Comparison of ENCODE assay signal across 9 cellular contexts in genomic region chr22:37751449-37752188, GRCh38. TPM values are rescaled to one million over a fixed set of nuclear protein-coding genes. Genes with fewer than 3 reads are reported as not detected.
DNase-seq lines count a peak whose midpoint lies in the region; ATAC-seq and TF ChIP-seq lines count a peak whose summit lies in the region.
"Had no signal": no experiment of that assay in that cellular context is flagged by ENCODE, and none has a peak within 500 bp of the region (broad histone marks: within the 10 kb centered on the region; RNA-seq: fewer than 3 reads in every experiment).

No MANE protein-coding gene starts in this region.

- H3K4me2 ChIP-seq in osteoblast (ENCODE audit: insufficient read depth, low read length): peak overlapping the region; percentile 12

- H3K27ac ChIP-seq in RWPE2 (ENCODE audit: poor library complexity, severe bottlenecking) (peak overlapping the region; percentile 98), osteoblast (ENCODE audit: low read depth, low read length) (peak overlapping the region; percentile 90), upper lobe of right lung (peak overlapping the region; percentile 74)

- H2AFZ ChIP-seq in osteoblast (ENCODE audit: low read length): no peak overlapping the region

- peaks cover 84% of the 10 kb centered on the region for H3K79me2 ChIP-seq in osteoblast (ENCODE audit: insufficient read depth, low read length)

- H3K27me3 ChIP-seq in RWPE2 (ENCODE audit: insufficient read depth, poor library complexity, severe bottlenecking) (no peaks in the 10 kb centered on the region), osteoblast (ENCODE audit: insufficient read depth, low read length) (no peaks in the 10 kb centered on the region), upper lobe of right lung (no peaks in the 10 kb centered on the region)

- ATAC-seq in RWPE2 (ENCODE audit: low read depth) (no peak), upper lobe of right lung (no peak)
- ATAC-seq in activated naive CD4-positive, alpha-beta T cell treated with anti-CD3 and anti-CD28 coated beads, Interleukin-2, amount 50 U/mL, for 72 hours: no peak
- ATAC-seq: activated T-cell treated with anti-CD3 and anti-CD28 coated beads, Interleukin-2, amount 50 U/mL, for 4 hours had no signal

- TF ChIP-seq CTCF in RWPE2 (IDR thresholded peaks at IDR 0.05; ENCODE audit: poor library complexity, severe bottlenecking): no peak
- no peak for TF ChIP-seq CTCF in fibroblast of the aortic adventitia (IDR thresholded peaks at IDR 0.05; ENCODE audit: insufficient read depth, low read length)
- TF ChIP-seq CTCF in osteoblast (IDR thresholded peaks at IDR 0.05; ENCODE audit: extremely low read depth, low read depth, low read length): no peak
- no peak for TF ChIP-seq CTCF in upper lobe of right lung (IDR thresholded peaks at IDR 0.05)

- intact Hi-C loops in upper lobe of right lung (cut with DNase I): no loop called here

- H3K9me3 Mint-ChIP-seq in activated naive CD4-positive, alpha-beta T cell treated with anti-CD3 and anti-CD28 coated beads, Interleukin-2, amount 50 U/mL, for 72 hours: no peaks in the 10 kb centered on the region
- H3K9me3 Mint-ChIP-seq: activated T-cell treated with anti-CD3 and anti-CD28 coated beads, Interleukin-2, amount 50 U/mL, for 4 hours had no signal

- no peaks in the 10 kb centered on the region for H3K36me3 Mint-ChIP-seq in activated naive CD4-positive, alpha-beta T cell treated with anti-CD3 and anti-CD28 coated beads, Interleukin-2, amount 50 U/mL, for 72 hours

- H3K27ac Mint-ChIP-seq in activated naive CD4-positive, alpha-beta T cell treated with anti-CD3 and anti-CD28 coated beads, Interleukin-2, amount 50 U/mL, for 72 hours: peak overlapping the region in 1 of 2 donors; percentile 71

- H3K36me3 ChIP-seq in RWPE2 (ENCODE audit: low read depth): peaks cover 37% of the 10 kb centered on the region
- H3K36me3 ChIP-seq in osteoblast (ENCODE audit: insufficient read depth, low read length): peaks cover 35% of the 10 kb centered on the region
- H3K36me3 ChIP-seq in upper lobe of right lung: peaks cover 23% of the 10 kb centered on the region

- H3K4me1 ChIP-seq in RWPE2 (ENCODE audit: insufficient read depth, poor library complexity, severe bottlenecking) (peaks cover 58% of the 10 kb centered on the region), osteoblast (ENCODE audit: insufficient read depth, low read length) (peaks cover 67% of the 10 kb centered on the region), upper lobe of right lung (peaks cover 76% of the 10 kb centered on the region)

- DNase-seq in RWPE2 (ENCODE audit: low spot score): no peak
- DNase-seq in fibroblast of the aortic adventitia (ENCODE audit: low read depth): peak; percentile 32
- DNase-seq in osteoblast (ENCODE audit: insufficient read length, low spot score, missing footprints): no peak
- DNase-seq in upper lobe of right lung: no peak
- no peak for DNase-seq in stimulated activated CD4-positive, alpha-beta T cell treated with anti-CD3 and anti-CD28 coated beads, Interleukin-12 subunit alpha, Interleukin-12 subunit beta, amount 100 ng/mL, for 4 hours
- DNase-seq in activated naive CD4-positive, alpha-beta T cell treated with anti-CD3 and anti-CD28 coated beads, Interleukin-2, amount 50 U/mL, for 72 hours (ENCODE audit: low spot score in 2 of 2): no peak
- DNase-seq in stimulated activated CD4-positive, alpha-beta T cell treated with anti-CD3 and anti-CD28 coated beads, Interleukin-2, amount 100 ng/mL, for 48 hours: no peak
- DNase-seq: activated T-cell treated with anti-CD3 and anti-CD28 coated beads, Interleukin-2, amount 50 U/mL, for 4 hours; NCI-H1105 treated with DMSO at 0.1 percent for 48 hours had no signal

- H3K4me3 ChIP-seq in RWPE2 (ENCODE audit: severe bottlenecking) (no peak overlapping the region), fibroblast of the aortic adventitia (ENCODE audit: low read depth, low read length) (peak overlapping the region; percentile 22), osteoblast (ENCODE audit: insufficient read depth, low read length) (no peak overlapping the region), upper lobe of right lung (no peak overlapping the region)

- no peaks in the 10 kb centered on the region for H3K9me3 ChIP-seq in RWPE2 (ENCODE audit: severe bottlenecking)
- H3K9me3 ChIP-seq in osteoblast (ENCODE audit: low read depth, low read length): no peaks in the 10 kb centered on the region
- H3K9me3 ChIP-seq in upper lobe of right lung: no peaks in the 10 kb centered on the region

- peaks cover 27% of the 10 kb centered on the region for H4K20me1 ChIP-seq in osteoblast (ENCODE audit: insufficient read depth, low read length)

RNA-seq across cellular contexts. Expression of gene TRIOBP, which starts 54.8 kb away (rescaled TPM):
- total RNA-seq in fibroblast of the aortic adventitia (ENCODE audit: low replicate concordance): 150 and 151 TPM in 2 replicates
- total RNA-seq in osteoblast: 144 and 162 TPM in 2 replicates
- total RNA-seq in upper lobe of right lung: 85.0 TPM
- 10 to 100 TPM; 17.4 to 26.0 TPM for total RNA-seq in activated naive CD4-positive, alpha-beta T cell treated with anti-CD3 and anti-CD28 coated beads, Interleukin-2, amount 50 U/mL, for 72 hours

RNA-seq across cellular contexts. Expression of gene GCAT, which starts 56.1 kb away (rescaled TPM):
- 13.1 and 16.2 TPM in 2 replicates for total RNA-seq in fibroblast of the aortic adventitia (ENCODE audit: low replicate concordance)
- total RNA-seq in osteoblast: 25.9 and 26.8 TPM in 2 replicates
- total RNA-seq in upper lobe of right lung: 8.8 TPM
- 10 to 100 TPM in 1 of 2 donors, 1 to 10 TPM in 1; 7.5 to 20.7 TPM for total RNA-seq in activated naive CD4-positive, alpha-beta T cell treated with anti-CD3 and anti-CD28 coated beads, Interleukin-2, amount 50 U/mL, for 72 hours
